9 cellular contexts compared by ENCODE assay signal in the genomic region with DNA sequence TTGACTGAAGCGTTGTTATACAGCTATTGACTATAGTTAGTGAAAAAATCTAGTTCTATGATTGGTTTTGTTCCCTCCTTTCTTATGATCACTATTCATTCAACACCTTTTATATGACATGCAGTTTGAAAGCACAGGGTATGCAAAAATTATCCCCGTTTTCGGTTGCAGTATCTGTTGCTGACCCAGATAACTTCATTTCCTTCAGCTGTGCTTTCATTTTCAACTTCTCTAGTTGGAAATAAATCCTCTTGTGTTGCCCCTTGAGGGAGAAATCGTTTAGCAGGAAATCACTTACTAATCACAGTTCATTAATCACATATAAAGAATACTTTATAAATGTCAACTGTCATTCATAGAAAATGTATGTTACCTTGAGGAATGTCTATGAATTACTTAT. TPM values are rescaled to one million over a fixed set of nuclear protein-coding genes. Genes with fewer than 3 reads are reported as not detected.
A peak's percentile ranks its signal among the peaks of the same experiment; 100 is the strongest.
DNase-seq lines count a peak whose midpoint lies in the region; ATAC-seq and TF ChIP-seq lines count a peak whose summit lies in the region.
"Had no signal": no experiment of that assay in that cellular context is flagged by ENCODE, and none has a peak within 500 bp of the region (broad histone marks: within the 10 kb centered on the region; RNA-seq: fewer than 3 reads in every experiment).

No MANE protein-coding gene starts in this region.

- peaks cover 58 to 82% of the 10 kb centered on the region in 2 donors for H3K4me1 Mint-ChIP-seq in natural killer cell treated with Interleukin-12 subunit alpha and Interleukin-12 subunit beta and Interleukin-15 and Interleukin-18, amount 100 ng/mL, for 72 hours (ENCODE audit: low read depth in 2 of 2)
- peaks cover 33% of the 10 kb centered on the region for H3K4me1 Mint-ChIP-seq in MCF 10A (ENCODE audit: insufficient read depth, unreplicated experiment)

- H3K4me3 ChIP-seq in MM.1S (ENCODE audit: low read length), result peak overlapping the region; percentile 39

- H3K9ac ChIP-seq in MM.1S (ENCODE audit: low read length), result no peak overlapping the region

- H3K4me2 ChIP-seq in MM.1S (ENCODE audit: low read depth, low read length), result peak overlapping the region; percentile 65

- no peaks in the 10 kb centered on the region for H3K27me3 ChIP-seq in MM.1S (replicated peaks; ENCODE audit: insufficient read depth, low read length)

- no peak overlapping the region for H2AFZ ChIP-seq in MM.1S (ENCODE audit: low read length)

- peaks cover 3% of the 10 kb centered on the region for H3K9me3 Mint-ChIP-seq in natural killer cell treated with Interleukin-12 subunit alpha and Interleukin-12 subunit beta and Interleukin-15 and Interleukin-18, amount 100 ng/mL, for 72 hours
- no peaks in the 10 kb centered on the region for H3K9me3 Mint-ChIP-seq in MCF 10A (ENCODE audit: unreplicated experiment)

- no peaks in the 10 kb centered on the region for H3K9me3 ChIP-seq in MM.1S (replicated peaks; ENCODE audit: insufficient read depth, low read length)

- POLR2A ChIA-PET in MCF 10A (lab: Yijun Ruan, JAX), result interaction anchor here (0.8 to 1.4 kb wide), 2 partner anchors 9 to 26 kb away, joined by 3 to 6 read pairs; no protein-coding TSS in a partner anchor

- peaks cover 43% of the 10 kb centered on the region for H3F3A ChIP-seq in MM.1S (ENCODE audit: insufficient read depth, low read length)

- ATAC-seq in GM18868 (IDR thresholded peaks at IDR 0.05; ENCODE audit: unreplicated experiment) (peak; percentile 79), GM21737 (IDR thresholded peaks at IDR 0.05; ENCODE audit: unreplicated experiment) (peak; percentile 70)
- peak; percentile 87 to 90 for ATAC-seq in natural killer cell treated with Interleukin-12 subunit alpha and Interleukin-12 subunit beta and Interleukin-15 and Interleukin-18, amount 100 ng/mL, for 72 hours

- intact Hi-C loops in MCF 10A (cut with micrococcal nuclease), result no loop called here

- peaks cover 20% of the 10 kb centered on the region for H3K36me3 Mint-ChIP-seq in natural killer cell treated with Interleukin-12 subunit alpha and Interleukin-12 subunit beta and Interleukin-15 and Interleukin-18, amount 100 ng/mL, for 72 hours
- peaks cover 14% of the 10 kb centered on the region for H3K36me3 Mint-ChIP-seq in MCF 10A (ENCODE audit: insufficient read depth, unreplicated experiment)

- H3K27me3 Mint-ChIP-seq in natural killer cell treated with Interleukin-12 subunit alpha and Interleukin-12 subunit beta and Interleukin-15 and Interleukin-18, amount 100 ng/mL, for 72 hours, result no peaks in the 10 kb centered on the region
- H3K27me3 Mint-ChIP-seq in MCF 10A (ENCODE audit: insufficient read depth, unreplicated experiment), result no peaks in the 10 kb centered on the region

- H4K20me1 ChIP-seq in MM.1S (ENCODE audit: insufficient read depth, low read length), result no peaks in the 10 kb centered on the region

- H3K9me2 ChIP-seq in MM.1S (replicated peaks; ENCODE audit: insufficient read depth, low read length), result no peaks in the 10 kb centered on the region

- peaks cover 97% of the 10 kb centered on the region for H3K79me2 ChIP-seq in MM.1S (ENCODE audit: low read length)

- H3K27ac ChIP-seq in MM.1S (ENCODE audit: low read length), result peak overlapping the region; percentile 66; the same call in 1 of the 2 replicates

- peak; percentile 86 for DNase-seq in MM.1S
- peak; percentile 63 for DNase-seq in natural killer cell treated with Interleukin-12 subunit alpha and Interleukin-12 subunit beta and Interleukin-15 and Interleukin-18, amount 100 ng/mL, for 72 hours (ENCODE audit: low spot score)
- no peak for DNase-seq in DMS79 treated with DMSO at 0.1 percent for 48 hours (lab: John Stamatoyannopoulos, UW)
- no peak for DNase-seq in MCF 10A (ENCODE audit: unreplicated experiment)
- DNase-seq in stimulated activated CD4-positive, alpha-beta T cell treated with anti-CD3 and anti-CD28 coated beads, Interleukin-1b, Interleukin-23, amount 100 ng/mL, for 48 hours, result no peak
- DNase-seq in NCI-H510A treated with DMSO at 0.1 percent for 48 hours (lab: John Stamatoyannopoulos, UW), result no peak
- DNase-seq: KG1 had no signal

- H3K27ac Mint-ChIP-seq in natural killer cell treated with Interleukin-12 subunit alpha and Interleukin-12 subunit beta and Interleukin-15 and Interleukin-18, amount 100 ng/mL, for 72 hours, result peak overlapping the region; percentile 73 to 93
- no peak overlapping the region for H3K27ac Mint-ChIP-seq in MCF 10A (ENCODE audit: low read depth, unreplicated experiment)

- H3K36me3 ChIP-seq in MM.1S (replicated peaks; ENCODE audit: insufficient read depth, low read length), result 0 out of 2 replicates have a peak, but pooled peaks cover 5% of the 10 kb centered on the region

- no TSS peak for BruUV-seq in MCF 10A (replicated peaks; lab: Mats Ljungman, UMichigan)

- H3K4me3 Mint-ChIP-seq in natural killer cell treated with Interleukin-12 subunit alpha and Interleukin-12 subunit beta and Interleukin-15 and Interleukin-18, amount 100 ng/mL, for 72 hours, result peak overlapping the region; percentile 81
- H3K4me3 Mint-ChIP-seq in MCF 10A (ENCODE audit: unreplicated experiment), result no peak overlapping the region

- H3K4me1 ChIP-seq in MM.1S (ENCODE audit: low read length), result peaks cover 58% of the 10 kb centered on the region

- CTCF ChIA-PET in MCF 10A (lab: Yijun Ruan, JAX), result no interaction called here

- TF ChIP-seq CTCF in MM.1S (IDR thresholded peaks at IDR 0.05; ENCODE audit: low read length), result no peak
- no peak for TF ChIP-seq CTCF in MCF 10A (IDR thresholded peaks at IDR 0.05; ENCODE audit: unreplicated experiment)

RNA-seq across cellular contexts. Expression of a gene that starts 55.1 kb away (rescaled TPM):
- 100 to 1,000 TPM; 353 to 509 TPM for total RNA-seq in natural killer cell treated with Interleukin-12 subunit alpha and Interleukin-12 subunit beta and Interleukin-15 and Interleukin-18, amount 100 ng/mL, for 72 hours
- total RNA-seq in MCF 10A (2022), result 114 and 139 TPM in 2 replicates

Comparison
In these comparisons a context has a peak if more than half of its experiments do, and no peak if none do; other contexts are left out.
1. DNase-seq: peak in MM.1S (single experiment) and natural killer cell treated with Interleukin-12 subunit alpha and Interleukin-12 subunit beta and Interleukin-15 and Interleukin-18, amount 100 ng/mL, for 72 hours (single experiment); none in DMS79 treated with DMSO at 0.1 percent for 48 hours (single experiment), MCF 10A (single experiment), stimulated activated CD4-positive, alpha-beta T cell treated with anti-CD3 and anti-CD28 coated beads, Interleukin-1b, Interleukin-23, amount 100 ng/mL, for 48 hours (single experiment) and NCI-H510A treated with DMSO at 0.1 percent for 48 hours (single experiment).
2. Peak in every context shown above with its lines, with median percentiles within 50 percentile points of each other: ATAC-seq.